3 cellular contexts compared by ENCODE assay signal in the genomic region with DNA sequence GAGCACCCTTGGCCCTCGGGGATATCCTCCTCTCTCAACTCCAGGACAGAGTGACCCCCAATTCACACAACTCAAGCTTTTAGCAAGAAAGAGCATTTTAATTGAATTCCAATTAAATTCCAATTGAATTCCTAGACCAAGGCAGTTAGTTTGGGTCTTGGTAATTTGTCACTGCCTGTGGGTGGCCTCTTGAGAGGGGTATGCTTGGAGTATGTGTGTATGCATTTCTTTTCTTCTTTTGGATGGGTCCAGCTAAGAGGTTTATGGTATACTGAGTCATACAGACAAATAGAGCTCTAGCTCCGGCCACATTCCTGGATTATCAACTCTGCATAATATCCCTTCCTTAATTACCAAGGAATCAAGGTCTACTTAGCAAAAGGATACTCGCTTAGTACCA.
"Had no signal": no experiment of that assay in that cellular context is flagged by ENCODE, and none has a peak within 500 bp of the region (broad histone marks: within the 10 kb centered on the region; RNA-seq: fewer than 3 reads in every experiment).

No MANE protein-coding gene starts in this region.

- H3K4me3 ChIP-seq: GM12878 had no signal

- DNase-seq: GDM1, GF-D8 had no signal

- ATAC-seq: GM12878 had no signal
